17 cellular contexts compared by ENCODE assay signal in genomic region chr17:32746280-32746679, GRCh38.
DNase-seq lines count a peak whose midpoint lies in the region; TF ChIP-seq lines count a peak whose summit lies in the region.
"Had no signal": no experiment of that assay in that cellular context is flagged by ENCODE, and none has a peak within 500 bp of the region (broad histone marks: within the 10 kb centered on the region; RNA-seq: fewer than 3 reads in every experiment).

No MANE protein-coding gene starts in this region.

- H2AFZ ChIP-seq in GM23248: no peak overlapping the region

- peaks cover 39% of the 10 kb centered on the region for H3K4me1 ChIP-seq in GM23248 (ENCODE audit: insufficient read depth)

- POLR2A ChIA-PET in RWPE1 (lab: Yijun Ruan, JAX; ENCODE audit: low non-redundant PET): no interaction called here

- no peaks in the 10 kb centered on the region for H3K9me3 ChIP-seq in GM23248 (ENCODE audit: low read depth)
- H3K9me3 ChIP-seq: BLaER1 treated with 17β-estradiol and CSF1 and Interleukin-3, amounts not matched to agents 10 nM and 100 nM had no signal

- H3K79me2 ChIP-seq in GM23248 (ENCODE audit: insufficient read depth): no peaks in the 10 kb centered on the region

- H3K27ac ChIP-seq in GM23248 (peak overlapping the region; percentile 74), RWPE1 (no peak overlapping the region), epithelial cell of prostate (peak overlapping the region; percentile 77)
- H3K27ac ChIP-seq: BLaER1 treated with 17β-estradiol and CSF1 and Interleukin-3, amounts not matched to agents 10 nM and 100 nM; SK-N-MC had no signal

- H3F3A ChIP-seq in GM23248 (ENCODE audit: insufficient read depth): peaks cover 39% of the 10 kb centered on the region

- H3K9me2 ChIP-seq in GM23248 (ENCODE audit: insufficient read depth): no peaks in the 10 kb centered on the region

- 76 to 83% methylated on average over 2 of the region's 2 CpGs for WGBS in GM23248 (ENCODE audit: low coverage in 1 of 2, low lambda C conversion rate in 2 of 2, missing lambda C conversion rate in 2 of 2), 2 experiments

- in situ Hi-C loops in GM23248 (cut with MboI): loop anchor here (10.0 kb wide), 1 partner anchor 251 kb away; no protein-coding TSS in a partner anchor

- no peaks in the 10 kb centered on the region for H3K27me3 ChIP-seq in GM23248 (replicated peaks; ENCODE audit: insufficient read depth)
- H3K27me3 ChIP-seq: BLaER1 treated with 17β-estradiol and CSF1 and Interleukin-3, amounts not matched to agents 10 nM and 100 nM had no signal

- H4K20me1 ChIP-seq in GM23248 (ENCODE audit: insufficient read depth): no peaks in the 10 kb centered on the region
- H4K20me1 ChIP-seq: BLaER1 treated with 17β-estradiol and CSF1 and Interleukin-3, amounts not matched to agents 10 nM and 100 nM had no signal

- CTCF ChIA-PET in RWPE1 (lab: Yijun Ruan, JAX): interaction anchor here (0.6 to 1.1 kb wide), 3 partner anchors 70 to 429 kb away, joined by 3 to 4 read pairs (median 4); no protein-coding TSS in a partner anchor

- no peak overlapping the region for H3K9ac ChIP-seq in GM23248
- H3K9ac ChIP-seq: BLaER1 treated with 17β-estradiol and CSF1 and Interleukin-3, amounts not matched to agents 10 nM and 100 nM had no signal

- DNase-seq in GM23248 (peak; percentile 45), RWPE1 (ENCODE audit: low spot score) (peak; percentile 16), epithelial cell of prostate (ENCODE audit: low read depth, low spot score) (no peak), activated gamma-delta T cell treated with Interleukin-2 at 50 U/mL for 16 hours (no peak), DMS 273 treated with DMSO at 0.1 percent for 48 hours (lab: John Stamatoyannopoulos, UW) (no peak), MV-4-11 (lab: John Stamatoyannopoulos, UW) (no peak), NCI-H2029 (lab: John Stamatoyannopoulos, UW) (no peak)
- DNase-seq: CD8-positive, alpha-beta T cell; H9; NCI-H1105 treated with DMSO at 0.1 percent for 48 hours; NCI-H2081; NCI-H2171; NCI-H526; SHP77 treated with DMSO at 0.1 percent for 48 hours; SW 1271 had no signal

- 0 out of 2 replicates have a peak, but pooled peaks cover 4% of the 10 kb centered on the region for H3K36me3 ChIP-seq in GM23248 (ENCODE audit: low read depth)
- H3K36me3 ChIP-seq: BLaER1 treated with 17β-estradiol and CSF1 and Interleukin-3, amounts not matched to agents 10 nM and 100 nM had no signal

- H3K4me3 ChIP-seq in GM23248: no peak overlapping the region
- H3K4me3 ChIP-seq: BLaER1 treated with 17β-estradiol and CSF1 and Interleukin-3, amounts not matched to agents 10 nM and 100 nM; SK-N-MC had no signal

- H3K4me2 ChIP-seq in GM23248 (ENCODE audit: unreplicated experiment): peak overlapping the region; percentile 5

- no peak for TF ChIP-seq CTCF in RWPE1 (conservative IDR thresholded peaks at IDR 0.05; ENCODE audit: low read depth)

Comparison
In these comparisons a context has a peak if more than half of its experiments do, and no peak if none do; other contexts are left out.
1. DNase-seq: peak in GM23248 (single experiment) and RWPE1 (single experiment); none in epithelial cell of prostate (single experiment), activated gamma-delta T cell treated with Interleukin-2 at 50 U/mL for 16 hours (single experiment), DMS 273 treated with DMSO at 0.1 percent for 48 hours (single experiment), MV-4-11 (single experiment) and NCI-H2029 (single experiment).